In genomic region chr1:236913371-236914037, GRCh38 we compare ENCODE assay signal across 19 cellular contexts.
DNase-seq lines count a peak whose midpoint lies in the region; ATAC-seq lines count a peak whose summit lies in the region.
"Had no signal": no experiment of that assay in that cellular context is flagged by ENCODE, and none has a peak within 500 bp of the region (broad histone marks: within the 10 kb centered on the region; RNA-seq: fewer than 3 reads in every experiment).

No MANE protein-coding gene starts in this region.

- no peaks in the 10 kb centered on the region for H3K9me3 ChIP-seq in right cardiac atrium (ENCODE audit: control insufficient read depth, low read length)
- H3K9me3 ChIP-seq: pancreas had no signal

- intact Hi-C loops in right cardiac atrium (cut with DNase I), result no loop called here

- no peaks in the 10 kb centered on the region for H3K4me1 ChIP-seq in right cardiac atrium (ENCODE audit: control insufficient read depth, insufficient read depth, low read length)
- H3K4me1 ChIP-seq: pancreas, upper lobe of left lung had no signal

- no peak overlapping the region for H3K4me3 ChIP-seq in right cardiac atrium (ENCODE audit: low read length)
- H3K4me3 ChIP-seq: pancreas, skin epidermis, upper lobe of left lung had no signal

- 33% methylated on average over 2 of the region's 2 CpGs for WGBS in right cardiac atrium

- ATAC-seq in GM21529 (IDR thresholded peaks at IDR 0.05; ENCODE audit: unreplicated experiment) (no peak), right cardiac atrium (no peak)
- ATAC-seq: Panc1; pancreas; stimulated activated memory B cell treated with anti-CD40 and anti-IgM and Interleukin-4, amounts not matched to agents 10 μg/mL and 1 μg/mL and 100 μg/mL, for 72 hours had no signal

- no peak overlapping the region for H3K27ac ChIP-seq in right cardiac atrium (ENCODE audit: low read length)
- H3K27ac ChIP-seq: C4-2B, pancreas, skin epidermis, upper lobe of left lung had no signal

- DNase-seq in ELR (ENCODE audit: low read depth) (peak; percentile 66), HUDEP-2 (lab: John Stamatoyannopoulos, UW; ENCODE audit: unreplicated experiment in 76 of 76) (peak in 66 of 76 experiments; percentile 8 to 96 (median 64)), amniotic epithelial cell (ENCODE audit: low read depth) (peak; percentile 65), kidney tubule cell (ENCODE audit: low spot score) (peak; percentile 67), amygdala (lab: John Stamatoyannopoulos, UW) (no peak), right cardiac atrium (no peak)
- no peak for DNase-seq in stimulated activated CD4-positive, alpha-beta T cell treated with anti-CD3 and anti-CD28 coated beads, Interleukin-4, amount 100 ng/mL, for 24 hours
- DNase-seq: activated naive CD4-positive, alpha-beta T cell; central memory CD4-positive, alpha-beta T cell; NCI-H1092; NCI-H2107; NCI-H526 treated with DMSO at 0.1 percent for 48 hours; pancreas; upper lobe of left lung had no signal

- H3K27me3 ChIP-seq in right cardiac atrium (ENCODE audit: control insufficient read depth, insufficient read depth), result no peaks in the 10 kb centered on the region
- H3K27me3 ChIP-seq: pancreas, upper lobe of left lung had no signal

Comparison
In these comparisons a context has a peak if more than half of its experiments do, and no peak if none do; other contexts are left out.
1. DNase-seq: peak in ELR (single experiment), HUDEP-2 (66 of 76), amniotic epithelial cell (single experiment) and kidney tubule cell (single experiment); none in amygdala (0 of 56), stimulated activated CD4-positive, alpha-beta T cell treated with anti-CD3 and anti-CD28 coated beads, Interleukin-4, amount 100 ng/mL, for 24 hours (single experiment) and right cardiac atrium (0 of 3).